Comparison of ENCODE assay signal across 9 cellular contexts in the genomic region with DNA sequence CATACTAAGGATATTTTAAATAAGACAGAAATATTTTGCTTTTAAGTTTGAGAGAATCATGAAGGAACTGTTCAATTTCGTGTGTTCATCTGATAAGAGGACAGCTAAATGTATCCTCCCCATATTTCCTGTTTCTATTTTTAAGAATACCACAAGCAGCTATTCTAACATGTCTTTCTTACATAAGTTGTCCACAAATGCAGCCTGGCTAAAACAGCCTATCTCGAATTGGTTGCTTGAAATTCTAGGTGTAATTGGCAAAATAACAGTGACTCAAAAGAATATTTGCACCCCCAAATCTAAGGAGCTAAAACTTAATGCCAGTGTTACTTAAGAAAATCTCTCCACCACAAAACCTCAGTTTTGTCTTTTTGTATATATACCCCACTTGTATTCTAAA. TPM values are rescaled to one million over a fixed set of nuclear protein-coding genes. Genes with fewer than 3 reads are reported as not detected.
DNase-seq lines count a peak whose midpoint lies in the region; ATAC-seq and TF ChIP-seq lines count a peak whose summit lies in the region.
"Had no signal": no experiment of that assay in that cellular context is flagged by ENCODE, and none has a peak within 500 bp of the region (broad histone marks: within the 10 kb centered on the region; RNA-seq: fewer than 3 reads in every experiment).

No MANE protein-coding gene starts in this region.

- DNase-seq in GM10266 (ENCODE audit: extremely low spot score), result peak; percentile 17
- peak; percentile 34 for DNase-seq in inferior parietal cortex (ENCODE audit: extremely low spot score)
- no peak for DNase-seq in testis
- DNase-seq in NCI-H1105 treated with DMSO at 0.1 percent for 48 hours (lab: John Stamatoyannopoulos, UW), result no peak
- no peak for DNase-seq in middle frontal gyrus (ENCODE audit: extremely low spot score, low spot score)

- intact Hi-C loops in testis (cut with DNase I; ENCODE audit: low total_unique reads), result no loop called here

- no peaks in the 10 kb centered on the region for H3K36me3 ChIP-seq in OCI-LY1 (ENCODE audit: insufficient read depth, low read length)
- no peaks in the 10 kb centered on the region for H3K36me3 ChIP-seq in testis (ENCODE audit: low read depth, missing control alignments)
- H3K36me3 ChIP-seq: ascending aorta had no signal

- TF ChIP-seq CTCF in GM10266 (IDR thresholded peaks at IDR 0.05; ENCODE audit: control insufficient read depth, insufficient read depth, low read depth, missing control alignments) (no peak), OCI-LY1 (IDR thresholded peaks at IDR 0.05; ENCODE audit: low read length) (no peak), testis (IDR thresholded peaks at IDR 0.05) (no peak)

- H3K9me3 ChIP-seq in OCI-LY1 (ENCODE audit: low read length) (no peaks in the 10 kb centered on the region), testis (no peaks in the 10 kb centered on the region)
- H3K9me3 ChIP-seq: ascending aorta had no signal

- H3K9ac ChIP-seq in OCI-LY1 (ENCODE audit: low read length), result peak overlapping the region; percentile 9; the same call in 1 of the 2 replicates

- no peaks in the 10 kb centered on the region for H3K27me3 ChIP-seq in OCI-LY1 (ENCODE audit: insufficient read depth, low read length)
- no peaks in the 10 kb centered on the region for H3K27me3 ChIP-seq in testis
- H3K27me3 ChIP-seq: ascending aorta had no signal

- H4K20me1 ChIP-seq in OCI-LY1 (ENCODE audit: insufficient read depth, low read length), result no peaks in the 10 kb centered on the region

- H3K27ac ChIP-seq in OCI-LY1 (ENCODE audit: low read depth, low read length, poor library complexity, severe bottlenecking), result peak overlapping the region; percentile 10
- H3K27ac ChIP-seq in testis, result no peak overlapping the region
- H3K27ac ChIP-seq: ascending aorta had no signal

- ATAC-seq in GM21723 (IDR thresholded peaks at IDR 0.05; ENCODE audit: unreplicated experiment) (peak; percentile 52), GM19463 (IDR thresholded peaks at IDR 0.05; ENCODE audit: unreplicated experiment) (no peak)

- H3K4me3 ChIP-seq in OCI-LY1 (ENCODE audit: low read depth, low read length, poor library complexity, severe bottlenecking) (no peak overlapping the region), testis (no peak overlapping the region)
- H3K4me3 ChIP-seq: ascending aorta had no signal

- no peak overlapping the region for H2AFZ ChIP-seq in OCI-LY1 (ENCODE audit: low read length)

- H3K4me1 ChIP-seq in OCI-LY1 (ENCODE audit: insufficient read depth, low read length, severe bottlenecking) (peaks cover 27% of the 10 kb centered on the region), testis (no peaks in the 10 kb centered on the region)

- H3K4me2 ChIP-seq in OCI-LY1 (ENCODE audit: low read length), result peak overlapping the region; percentile 40

- 37 to 39% methylated on average over 2 of the region's 2 CpGs for WGBS in testis, 2 donors

- no peaks in the 10 kb centered on the region for H3K79me2 ChIP-seq in OCI-LY1 (ENCODE audit: insufficient read depth, low read length)

- H3K9me2 ChIP-seq in OCI-LY1 (ENCODE audit: low read depth, low read length), result no peaks in the 10 kb centered on the region

- TF ChIP-seq POLR2A in testis (IDR thresholded peaks at IDR 0.05), result no peak

- no peaks in the 10 kb centered on the region for H3F3A ChIP-seq in OCI-LY1 (ENCODE audit: insufficient read depth, low read length)

RNA-seq across cellular contexts. Expression of gene BTLA, which starts 35.0 kb away (rescaled TPM):
- total RNA-seq in testis, result 1 to 10 TPM; 1.2 to 1.4 TPM
- 0.50 TPM for polyA plus RNA-seq in testis (ENCODE audit: insufficient read depth, low read depth, low replicate concordance)
- total RNA-seq: ascending aorta had no signal

Comparison
In these comparisons a context has a peak if more than half of its experiments do, and no peak if none do; other contexts are left out.
1. DNase-seq: peak in GM10266 (single experiment) and inferior parietal cortex (single experiment); none in testis (single experiment), NCI-H1105 treated with DMSO at 0.1 percent for 48 hours (single experiment) and middle frontal gyrus (single experiment).